ENCODE assay signal across 20 cellular contexts in genomic region chr2:120498576-120499394, GRCh38.
"Had no signal": no experiment of that assay in that cellular context is flagged by ENCODE, and none has a peak within 500 bp of the region (broad histone marks: within the 10 kb centered on the region; RNA-seq: fewer than 3 reads in every experiment).

No MANE protein-coding gene starts in this region.

- H3K27ac ChIP-seq: foreskin keratinocyte, parathyroid adenoma, psoas muscle, testis, tibial nerve had no signal

- H3K9me3 ChIP-seq: psoas muscle, testis, tibial nerve had no signal

- H3K4me3 ChIP-seq: psoas muscle, testis, tibial nerve had no signal

- H3K27me3 Mint-ChIP-seq: dendritic cell treated with granulocyte-macrophage colony-stimulating factor and Interleukin-4, amounts not matched to agents 40 ng/mL and 50 ng/mL, for 4 days; stimulated activated naive CD8-positive, alpha-beta T cell treated with anti-CD3 and anti-CD28 coated beads, Interleukin-15, Interleukin-2, amounts not matched to agents 100 ng/mL and 50 ng/mL, for 24 hours had no signal

- H3K4me1 ChIP-seq: foreskin keratinocyte, parathyroid adenoma, testis, tibial nerve had no signal

- H3K4me1 Mint-ChIP-seq: central memory CD8-positive, alpha-beta T cell; immature natural killer cell; naive B cell; nephron; stimulated activated effector memory CD8-positive, alpha-beta T cell treated with anti-CD3 and anti-CD28 coated beads, Interleukin-12 subunit alpha, Interleukin-12 subunit beta, amount 100 ng/mL, for 72 hours had no signal

- H3K27me3 ChIP-seq: testis, tibial nerve had no signal

- H3K4me3 Mint-ChIP-seq: central memory CD8-positive, alpha-beta T cell; dendritic cell treated with granulocyte-macrophage colony-stimulating factor and Interleukin-4, amounts not matched to agents 40 ng/mL and 50 ng/mL, for 4 days; immature natural killer cell; naive B cell; nephron; stimulated activated effector memory CD8-positive, alpha-beta T cell treated with anti-CD3 and anti-CD28 coated beads, Interleukin-12 subunit alpha, Interleukin-12 subunit beta, amount 100 ng/mL, for 72 hours; stimulated activated naive CD8-positive, alpha-beta T cell treated with anti-CD3 and anti-CD28 coated beads, Interleukin-15, Interleukin-2, amounts not matched to agents 100 ng/mL and 50 ng/mL, for 24 hours had no signal

- H3K9me3 Mint-ChIP-seq: central memory CD8-positive, alpha-beta T cell; dendritic cell treated with granulocyte-macrophage colony-stimulating factor and Interleukin-4, amounts not matched to agents 40 ng/mL and 50 ng/mL, for 4 days; immature natural killer cell; nephron; stimulated activated effector memory CD8-positive, alpha-beta T cell treated with anti-CD3 and anti-CD28 coated beads, Interleukin-12 subunit alpha, Interleukin-12 subunit beta, amount 100 ng/mL, for 72 hours; stimulated activated naive CD8-positive, alpha-beta T cell treated with anti-CD3 and anti-CD28 coated beads, Interleukin-15, Interleukin-2, amounts not matched to agents 100 ng/mL and 50 ng/mL, for 24 hours had no signal

- H3K27ac Mint-ChIP-seq: dendritic cell treated with granulocyte-macrophage colony-stimulating factor and Interleukin-4, amounts not matched to agents 40 ng/mL and 50 ng/mL, for 4 days; immature natural killer cell; nephron; stimulated activated effector memory CD8-positive, alpha-beta T cell treated with anti-CD3 and anti-CD28 coated beads, Interleukin-12 subunit alpha, Interleukin-12 subunit beta, amount 100 ng/mL, for 72 hours; stimulated activated naive CD8-positive, alpha-beta T cell treated with anti-CD3 and anti-CD28 coated beads, Interleukin-15, Interleukin-2, amounts not matched to agents 100 ng/mL and 50 ng/mL, for 24 hours had no signal

- H3K36me3 ChIP-seq: tibial nerve had no signal

- DNase-seq: erythroblast; foreskin keratinocyte; immature natural killer cell; left colon; left ventricle myocardium superior; mesendoderm; naive B cell; psoas muscle; retina; small intestine; stimulated activated CD4-positive, alpha-beta T cell treated with anti-CD3 and anti-CD28 coated beads, Interleukin-4, amount 100 ng/mL, for 1 hour; stimulated activated CD8-positive, alpha-beta memory T cell treated with anti-CD3 and anti-CD28 coated beads, Interleukin-4, amount 100 ng/mL, for 48 hours; testis had no signal

- H3K36me3 Mint-ChIP-seq: immature natural killer cell; naive B cell; stimulated activated effector memory CD8-positive, alpha-beta T cell treated with anti-CD3 and anti-CD28 coated beads, Interleukin-12 subunit alpha, Interleukin-12 subunit beta, amount 100 ng/mL, for 72 hours had no signal

- ATAC-seq: foreskin keratinocyte; left colon; left ventricle myocardium superior; psoas muscle; stimulated activated effector memory CD8-positive, alpha-beta T cell treated with anti-CD3 and anti-CD28 coated beads, Interleukin-12 subunit alpha, Interleukin-12 subunit beta, amount 100 ng/mL, for 72 hours had no signal
